In the genomic region with DNA sequence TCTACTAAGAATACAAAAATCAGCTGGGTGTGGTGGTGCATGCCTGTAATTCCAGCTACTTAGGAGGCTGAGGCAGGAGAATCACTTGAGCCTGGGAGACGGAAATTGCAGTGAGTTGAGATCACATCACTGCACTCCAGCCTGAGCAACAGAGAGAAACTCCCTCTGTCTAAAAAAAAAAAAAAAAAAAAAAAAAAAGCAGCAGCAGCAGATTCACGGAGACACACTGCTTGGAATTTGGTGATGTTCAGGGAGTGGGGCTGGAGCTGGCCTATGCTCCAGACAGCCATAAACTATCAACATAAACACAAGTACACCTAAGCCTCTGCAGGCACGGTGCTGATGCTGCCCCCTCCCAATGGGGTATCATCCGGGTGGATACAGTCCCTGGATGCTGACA, we compare ENCODE assay signal across 20 cellular contexts. TPM values are rescaled to one million over a fixed set of nuclear protein-coding genes. Genes with fewer than 3 reads are reported as not detected.
DNase-seq lines count a peak whose midpoint lies in the region; ATAC-seq and TF ChIP-seq lines count a peak whose summit lies in the region.
"Had no signal": no experiment of that assay in that cellular context is flagged by ENCODE, and none has a peak within 500 bp of the region (broad histone marks: within the 10 kb centered on the region; RNA-seq: fewer than 3 reads in every experiment).

No MANE protein-coding gene starts in this region.

- no peaks in the 10 kb centered on the region for H3K36me3 ChIP-seq in endodermal cell (ENCODE audit: control insufficient read depth, insufficient read depth, low read length)
- H3K36me3 ChIP-seq: pancreas had no signal

- H3K4me3 Mint-ChIP-seq in endodermal cell = no peak overlapping the region
- H3K4me3 Mint-ChIP-seq in naive thymus-derived CD8-positive, alpha-beta T cell = no peak overlapping the region
- H3K4me3 Mint-ChIP-seq: activated naive CD4-positive, alpha-beta T cell treated with anti-CD3 and anti-CD28 coated beads for 36 hours; mesothelial cell of epicardium; natural killer cell treated with Interleukin-12 subunit alpha and Interleukin-12 subunit beta and Interleukin-15 and Interleukin-18, amount 100 ng/mL, for 72 hours; stimulated activated naive CD8-positive, alpha-beta T cell treated with anti-CD3 and anti-CD28 coated beads, Interleukin-15, Interleukin-2, amounts not matched to agents 100 ng/mL and 50 ng/mL, for 24 hours had no signal

- H3K4me3 ChIP-seq in endodermal cell (ENCODE audit: low read length) = no peak overlapping the region
- H3K4me3 ChIP-seq: pancreas had no signal

- no peaks in the 10 kb centered on the region for H3K27me3 Mint-ChIP-seq in endodermal cell (ENCODE audit: insufficient read depth)
- H3K27me3 Mint-ChIP-seq in naive thymus-derived CD8-positive, alpha-beta T cell = no peaks in the 10 kb centered on the region
- H3K27me3 Mint-ChIP-seq: natural killer cell treated with Interleukin-12 subunit alpha and Interleukin-12 subunit beta and Interleukin-15 and Interleukin-18, amount 100 ng/mL, for 72 hours; stimulated activated naive CD8-positive, alpha-beta T cell treated with anti-CD3 and anti-CD28 coated beads, Interleukin-15, Interleukin-2, amounts not matched to agents 100 ng/mL and 50 ng/mL, for 24 hours had no signal

- H3K36me3 Mint-ChIP-seq in endodermal cell (ENCODE audit: low read depth) = no peaks in the 10 kb centered on the region
- H3K36me3 Mint-ChIP-seq in naive thymus-derived CD8-positive, alpha-beta T cell = no peaks in the 10 kb centered on the region
- H3K36me3 Mint-ChIP-seq: mesothelial cell of epicardium; natural killer cell treated with Interleukin-12 subunit alpha and Interleukin-12 subunit beta and Interleukin-15 and Interleukin-18, amount 100 ng/mL, for 72 hours had no signal

- no peak overlapping the region for H3K27ac ChIP-seq in endodermal cell (ENCODE audit: low read depth, low read length)

- 96% methylated on average over 4 of the region's 4 CpGs; no CpG with 5 or more reads in 1 of the 2 experiments for WGBS in endodermal cell (ENCODE audit: insufficient coverage in 1 of 2, insufficient read length in 1 of 2), 2 experiments

- H3K27me3 ChIP-seq in endodermal cell (ENCODE audit: control insufficient read depth, insufficient read depth, low read length, poor library complexity, severe bottlenecking) = no peaks in the 10 kb centered on the region
- H3K27me3 ChIP-seq: pancreas had no signal

- no peaks in the 10 kb centered on the region for H3K9me3 Mint-ChIP-seq in endodermal cell
- no peaks in the 10 kb centered on the region for H3K9me3 Mint-ChIP-seq in naive thymus-derived CD8-positive, alpha-beta T cell
- H3K9me3 Mint-ChIP-seq: activated naive CD4-positive, alpha-beta T cell treated with anti-CD3 and anti-CD28 coated beads for 36 hours; mesothelial cell of epicardium; natural killer cell treated with Interleukin-12 subunit alpha and Interleukin-12 subunit beta and Interleukin-15 and Interleukin-18, amount 100 ng/mL, for 72 hours; stimulated activated naive CD8-positive, alpha-beta T cell treated with anti-CD3 and anti-CD28 coated beads, Interleukin-15, Interleukin-2, amounts not matched to agents 100 ng/mL and 50 ng/mL, for 24 hours had no signal

- H3K4me1 ChIP-seq in endodermal cell (ENCODE audit: control insufficient read depth, insufficient read depth, low read length) = peaks cover 4% of the 10 kb centered on the region

- H3K9ac ChIP-seq in endodermal cell (ENCODE audit: extremely low read depth, low read length, poor library complexity, severe bottlenecking) = no peak overlapping the region

- ATAC-seq in naive thymus-derived CD8-positive, alpha-beta T cell = no peak
- ATAC-seq in HG03432 (IDR thresholded peaks at IDR 0.05; ENCODE audit: unreplicated experiment) (no peak), HG03196 (IDR thresholded peaks at IDR 0.05; ENCODE audit: unreplicated experiment) (no peak)
- ATAC-seq: left lobe of liver; natural killer cell treated with Interleukin-12 subunit alpha and Interleukin-12 subunit beta and Interleukin-15 and Interleukin-18, amount 100 ng/mL, for 72 hours; pancreas; right cardiac atrium had no signal

- no peak overlapping the region for H3K27ac Mint-ChIP-seq in endodermal cell
- peak overlapping the region in 6 of 10 donors; percentile 10 to 86 (median 59) for H3K27ac Mint-ChIP-seq in naive thymus-derived CD8-positive, alpha-beta T cell
- H3K27ac Mint-ChIP-seq: activated naive CD4-positive, alpha-beta T cell treated with anti-CD3 and anti-CD28 coated beads for 36 hours; mesothelial cell of epicardium; stimulated activated naive CD8-positive, alpha-beta T cell treated with anti-CD3 and anti-CD28 coated beads, Interleukin-15, Interleukin-2, amounts not matched to agents 100 ng/mL and 50 ng/mL, for 24 hours had no signal

- no peaks in the 10 kb centered on the region for H3K9me3 ChIP-seq in endodermal cell (ENCODE audit: control insufficient read depth, low read length)
- H3K9me3 ChIP-seq: pancreas had no signal

- peak; percentile 46 for DNase-seq in EL
- DNase-seq in HT1080 (ENCODE audit: low read depth) = peak; percentile 28
- peak; percentile 28 for DNase-seq in endodermal cell
- peak in 1 of 10 donors; percentile 0 for DNase-seq in naive thymus-derived CD8-positive, alpha-beta T cell
- DNase-seq in stimulated activated CD4-positive, alpha-beta T cell treated with anti-CD3 and anti-CD28 coated beads, Interleukin-15, amount 100 ng/mL, for 24 hours = no peak
- no peak for DNase-seq in stimulated activated CD4-positive, alpha-beta T cell treated with anti-CD3 and anti-CD28 coated beads, Interleukin-4, amount 100 ng/mL, for 4 hours
- DNase-seq: activated CD4-positive, alpha-beta T cell treated with anti-CD3 and anti-CD28 coated beads for 4 hours; activated naive CD4-positive, alpha-beta T cell treated with anti-CD3 and anti-CD28 coated beads for 36 hours; NCI-H1092; NCI-H1930; NCI-H345; pancreas; right cardiac atrium; stimulated activated CD4-positive, alpha-beta T cell treated with anti-CD3 and anti-CD28 coated beads, Interleukin-12 subunit alpha, Interleukin-12 subunit beta, amount 100 ng/mL, for 4 hours had no signal

- POLR2A ChIA-PET in naive thymus-derived CD8-positive, alpha-beta T cell (lab: Charles Lee) = interaction anchor here (2.4 kb wide), 1 partner anchor 24 kb away, joined by 21 read pairs; no protein-coding TSS in a partner anchor

- TF ChIP-seq CTCF in endodermal cell (conservative IDR thresholded peaks at IDR 0.05) = no peak

- H3K4me1 Mint-ChIP-seq in endodermal cell = peaks cover 12% of the 10 kb centered on the region
- H3K4me1 Mint-ChIP-seq in naive thymus-derived CD8-positive, alpha-beta T cell = peaks cover 19 to 42% (median 37%) of the 10 kb centered on the region in 4 donors

RNA-seq across cellular contexts. Expression of gene RHOT1, which starts 39.6 kb away (rescaled TPM):
- 17.0 and 21.2 TPM in 2 replicates for total RNA-seq in HT1080 (2014; rRNA removed; shearing (Covaris generic))
- 28.5 and 38.6 TPM in 2 replicates for polyA plus RNA-seq in HT1080 (2015; cell fraction: cytosol; rRNA removed)
- polyA plus RNA-seq in HT1080 (2015; cell fraction: nucleus; rRNA removed) = 25.0 and 28.2 TPM in 2 replicates
- 10 to 100 TPM; 30.0 to 35.7 TPM for total RNA-seq in endodermal cell
- polyA plus RNA-seq in endodermal cell (2013, experiment 1 of 2) = 47.5 TPM
- 44.7 TPM for polyA plus RNA-seq in endodermal cell (2013, experiment 2 of 2)
- 10 to 100 TPM; 32.2 to 35.6 TPM for total RNA-seq in naive thymus-derived CD8-positive, alpha-beta T cell
- 10 to 100 TPM; 17.8 to 26.7 (median 24.7) TPM for polyA plus RNA-seq in naive thymus-derived CD8-positive, alpha-beta T cell

Comparison
In these comparisons a context has a peak if more than half of its experiments do, and no peak if none do; other contexts are left out.
1. DNase-seq: peak in EL (single experiment), HT1080 (single experiment) and endodermal cell (single experiment); none in stimulated activated CD4-positive, alpha-beta T cell treated with anti-CD3 and anti-CD28 coated beads, Interleukin-15, amount 100 ng/mL, for 24 hours (single experiment) and stimulated activated CD4-positive, alpha-beta T cell treated with anti-CD3 and anti-CD28 coated beads, Interleukin-4, amount 100 ng/mL, for 4 hours (0 of 2).